15 cellular contexts compared by ENCODE assay signal in genomic region chr15:66650433-66650832, GRCh38. TPM values are rescaled to one million over a fixed set of nuclear protein-coding genes. Genes with fewer than 3 reads are reported as not detected.
DNase-seq lines count a peak whose midpoint lies in the region; ATAC-seq, FAIRE-seq and TF ChIP-seq lines count a peak whose summit lies in the region.
"Had no signal": no experiment of that assay in that cellular context is flagged by ENCODE, and none has a peak within 500 bp of the region (broad histone marks: within the 10 kb centered on the region; RNA-seq: fewer than 3 reads in every experiment).

No MANE protein-coding gene starts in this region.

- no peak for TF ChIP-seq POLR2A in H54 (IDR thresholded peaks at IDR 0.05; ENCODE audit: low read depth, low read length)

- POLR2A ChIA-PET in WTC11 (lab: Charles Lee), result no interaction called here

- DNase-seq in H54 (ENCODE audit: insufficient read length, low spot score) (peak; percentile 57), ascending aorta (ENCODE audit: low spot score in 2 of 2) (peak; percentile 25 to 75), hepatic stellate cell (ENCODE audit: low spot score) (peak; percentile 43), posterior vena cava (ENCODE audit: low spot score) (peak; percentile 93), NCI-H345 treated with DMSO at 0.1 percent for 48 hours (lab: John Stamatoyannopoulos, UW; ENCODE audit: unreplicated experiment) (no peak), natural killer cell (no peak), WTC11 (ENCODE audit: low spot score) (no peak)
- DNase-seq: activated CD4-positive, alpha-beta T cell treated with anti-CD3 and anti-CD28 coated beads for 36 hours; activated T-cell treated with anti-CD3 and anti-CD28 coated beads, Interleukin-2, amount 50 U/mL, for 24 hours; BE2C; esophagus squamous epithelium; GOT3; stimulated activated CD4-positive, alpha-beta T cell treated with anti-CD3 and anti-CD28 coated beads, Interleukin-4, amount 100 ng/mL, for 24 hours; stimulated activated naive B cell treated with anti-CD40 and anti-IgM and Interleukin-4, amounts not matched to agents 10 μg/mL and 1 μg/mL and 100 μg/mL, for 72 hours had no signal

- no peak overlapping the region for H3K4me3 ChIP-seq in ascending aorta
- H3K4me3 ChIP-seq: esophagus squamous epithelium had no signal

- no peak overlapping the region for H3K27ac Mint-ChIP-seq in natural killer cell
- H3K27ac Mint-ChIP-seq in WTC11, result no peak overlapping the region
- H3K27ac Mint-ChIP-seq: activated CD4-positive, alpha-beta T cell treated with anti-CD3 and anti-CD28 coated beads for 36 hours; activated T-cell treated with anti-CD3 and anti-CD28 coated beads, Interleukin-2, amount 50 U/mL, for 24 hours; stimulated activated naive B cell treated with anti-CD40 and anti-IgM and Interleukin-4, amounts not matched to agents 10 μg/mL and 1 μg/mL and 100 μg/mL, for 72 hours had no signal

- FAIRE-seq in H54 (lab: Jason Lieb, UNC), result no peak

- no peaks in the 10 kb centered on the region for H3K36me3 ChIP-seq in ascending aorta
- H3K36me3 ChIP-seq: esophagus squamous epithelium had no signal

- no peaks in the 10 kb centered on the region for H3K27me3 ChIP-seq in ascending aorta
- H3K27me3 ChIP-seq: BE2C had no signal

- TF ChIP-seq CTCF in ascending aorta (IDR thresholded peaks at IDR 0.05) (no peak), natural killer cell (IDR thresholded peaks at IDR 0.05) (no peak), WTC11 (IDR thresholded peaks at IDR 0.05) (no peak)

- no peaks in the 10 kb centered on the region for H3K9me3 ChIP-seq in ascending aorta
- H3K9me3 ChIP-seq: BE2C, esophagus squamous epithelium had no signal

- CTCF ChIA-PET in WTC11 (lab: Charles Lee), result interaction anchor here (6.3 kb wide), 1 partner anchor 31 kb away, joined by 24 read pairs; no protein-coding TSS in a partner anchor

- peaks cover 0 to 8% of the 10 kb centered on the region in 2 donors for H3K4me1 Mint-ChIP-seq in natural killer cell
- peaks cover 30% of the 10 kb centered on the region for H3K4me1 Mint-ChIP-seq in WTC11
- H3K4me1 Mint-ChIP-seq: stimulated activated naive B cell treated with anti-CD40 and anti-IgM and Interleukin-4, amounts not matched to agents 10 μg/mL and 1 μg/mL and 100 μg/mL, for 72 hours had no signal

- ATAC-seq in HG02973 (IDR thresholded peaks at IDR 0.05; ENCODE audit: unreplicated experiment) (no peak), natural killer cell (no peak), WTC11 (no peak)
- ATAC-seq: activated CD4-positive, alpha-beta T cell treated with anti-CD3 and anti-CD28 coated beads for 36 hours; stimulated activated naive B cell treated with anti-CD40 and anti-IgM and Interleukin-4, amounts not matched to agents 10 μg/mL and 1 μg/mL and 100 μg/mL, for 72 hours had no signal

- H3K4me1 ChIP-seq in ascending aorta, result peaks cover 3 to 23% of the 10 kb centered on the region in 2 donors

- H3K9me3 Mint-ChIP-seq in natural killer cell, result no peaks in the 10 kb centered on the region
- H3K9me3 Mint-ChIP-seq in WTC11, result no peaks in the 10 kb centered on the region
- H3K9me3 Mint-ChIP-seq: activated T-cell treated with anti-CD3 and anti-CD28 coated beads, Interleukin-2, amount 50 U/mL, for 24 hours; stimulated activated naive B cell treated with anti-CD40 and anti-IgM and Interleukin-4, amounts not matched to agents 10 μg/mL and 1 μg/mL and 100 μg/mL, for 72 hours had no signal

- H3K4me3 Mint-ChIP-seq in natural killer cell (no peak overlapping the region), WTC11 (no peak overlapping the region)
- H3K4me3 Mint-ChIP-seq: activated CD4-positive, alpha-beta T cell treated with anti-CD3 and anti-CD28 coated beads for 36 hours; activated T-cell treated with anti-CD3 and anti-CD28 coated beads, Interleukin-2, amount 50 U/mL, for 24 hours; stimulated activated naive B cell treated with anti-CD40 and anti-IgM and Interleukin-4, amounts not matched to agents 10 μg/mL and 1 μg/mL and 100 μg/mL, for 72 hours had no signal

- peak overlapping the region in 1 of 2 donors; percentile 1 for H3K27ac ChIP-seq in ascending aorta

- H3K36me3 Mint-ChIP-seq in natural killer cell, result no peaks in the 10 kb centered on the region
- H3K36me3 Mint-ChIP-seq in WTC11, result no peaks in the 10 kb centered on the region
- H3K36me3 Mint-ChIP-seq: stimulated activated naive B cell treated with anti-CD40 and anti-IgM and Interleukin-4, amounts not matched to agents 10 μg/mL and 1 μg/mL and 100 μg/mL, for 72 hours had no signal

- H3K27me3 Mint-ChIP-seq in natural killer cell (ENCODE audit: low read depth in 2 of 2), result no peaks in the 10 kb centered on the region
- H3K27me3 Mint-ChIP-seq in WTC11 (ENCODE audit: low read depth), result peaks cover 3% of the 10 kb centered on the region; the same call in 1 of the 2 replicates
- H3K27me3 Mint-ChIP-seq: activated CD4-positive, alpha-beta T cell treated with anti-CD3 and anti-CD28 coated beads for 36 hours; activated T-cell treated with anti-CD3 and anti-CD28 coated beads, Interleukin-2, amount 50 U/mL, for 24 hours had no signal

- intact Hi-C loops in ascending aorta (cut with DNase I), result no loop called here
- intact Hi-C loops in posterior vena cava (cut with DNase I), result no loop called here
- intact Hi-C loops in natural killer cell (cut with micrococcal nuclease), result no loop called here

TF ChIP-seq in WTC11, 78 proteins besides CTCF, POLR2A, EP300 and RAD21:
- TF ChIP-seq RELA (CRISPR knock-in tag; IDR thresholded peaks at IDR 0.05; ENCODE audit: borderline replicate concordance) (no peak), ETV6 (CRISPR knock-in tag; IDR thresholded peaks at IDR 0.05) (no peak), GRHL2 (CRISPR knock-in tag; IDR thresholded peaks at IDR 0.05; ENCODE audit: insufficient replicate concordance, severe bottlenecking) (no peak), GTF2I (CRISPR knock-in tag; conservative IDR thresholded peaks at IDR 0.05) (no peak), TP53 (CRISPR knock-in tag; IDR thresholded peaks at IDR 0.05) (no peak), ATF1 (CRISPR knock-in tag; IDR thresholded peaks at IDR 0.05) (no peak)
- TF ChIP-seq, protein P1, sequence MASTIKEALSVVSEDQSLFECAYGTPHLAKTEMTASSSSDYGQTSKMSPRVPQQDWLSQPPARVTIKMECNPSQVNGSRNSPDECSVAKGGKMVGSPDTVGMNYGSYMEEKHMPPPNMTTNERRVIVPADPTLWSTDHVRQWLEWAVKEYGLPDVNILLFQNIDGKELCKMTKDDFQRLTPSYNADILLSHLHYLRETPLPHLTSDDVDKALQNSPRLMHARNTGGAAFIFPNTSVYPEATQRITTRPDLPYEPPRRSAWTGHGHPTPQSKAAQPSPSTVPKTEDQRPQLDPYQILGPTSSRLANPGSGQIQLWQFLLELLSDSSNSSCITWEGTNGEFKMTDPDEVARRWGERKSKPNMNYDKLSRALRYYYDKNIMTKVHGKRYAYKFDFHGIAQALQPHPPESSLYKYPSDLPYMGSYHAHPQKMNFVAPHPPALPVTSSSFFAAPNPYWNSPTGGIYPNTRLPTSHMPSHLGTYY (CRISPR knock-in tag; IDR thresholded peaks at IDR 0.05), result no peak

RNA-seq across cellular contexts. Expression of gene SMAD6, which starts 51.6 kb away (rescaled TPM):
- total RNA-seq in ascending aorta (140 TPM), posterior vena cava (10 to 100 TPM; 17.4 to 18.4 TPM), natural killer cell (under 1 TPM; 0.07 to 0.38 (median 0.09) TPM), WTC11 (2021) (9.2 to 13.9 TPM (median 10.4 TPM) in 3 replicates)

Comparison
In these comparisons a context has a peak if more than half of its experiments do, and no peak if none do; other contexts are left out.
1. DNase-seq: peak in H54 (single experiment), ascending aorta (2 of 2), hepatic stellate cell (single experiment) and posterior vena cava (single experiment); none in NCI-H345 treated with DMSO at 0.1 percent for 48 hours (single experiment), natural killer cell (single experiment) and WTC11 (single experiment).